ENCODE assay signal across 21 cellular contexts in genomic region chr2:43361286-43361685, GRCh38.
"Had no signal": no experiment of that assay in that cellular context is flagged by ENCODE, and none has a peak within 500 bp of the region (broad histone marks: within the 10 kb centered on the region; RNA-seq: fewer than 3 reads in every experiment).

No MANE protein-coding gene starts in this region.

- H3K4me1 ChIP-seq: left lung had no signal

- H3K27me3 ChIP-seq: esophagus squamous epithelium, left lung, tibial nerve had no signal

- ATAC-seq: activated CD8-positive, alpha-beta T cell treated with anti-CD3 and anti-CD28 coated beads, Interleukin-2, amount 10 ng/mL, durations not matched to agents 7 days and 5 days; activated T-cell treated with anti-CD3 and anti-CD28 coated beads, Interleukin-2, amount 50 U/mL, for 72 hours; left lung; natural killer cell had no signal

- H3K4me3 Mint-ChIP-seq: activated CD4-positive, alpha-beta T cell treated with anti-CD3 and anti-CD28 coated beads, Interleukin-2, amount 10 ng/mL, durations not matched to agents 24 days and 14 days; activated CD8-positive, alpha-beta T cell treated with anti-CD3 and anti-CD28 coated beads, Interleukin-2, amount 10 ng/mL, durations not matched to agents 7 days and 5 days; activated naive CD8-positive, alpha-beta T cell treated with anti-CD3 and anti-CD28 coated beads for 36 hours; activated T-cell treated with anti-CD3 and anti-CD28 coated beads, Interleukin-2, amount 50 U/mL, for 72 hours; brain; natural killer cell had no signal

- H3K4me3 ChIP-seq: esophagus squamous epithelium, left lung, tibial nerve had no signal

- H3K9me3 Mint-ChIP-seq: activated naive CD8-positive, alpha-beta T cell treated with anti-CD3 and anti-CD28 coated beads for 36 hours; activated T-cell treated with anti-CD3 and anti-CD28 coated beads, Interleukin-2, amount 50 U/mL, for 72 hours; brain; natural killer cell had no signal

- H3K36me3 Mint-ChIP-seq: natural killer cell had no signal

- H3K27me3 Mint-ChIP-seq: activated CD4-positive, alpha-beta T cell treated with anti-CD3 and anti-CD28 coated beads, Interleukin-2, amount 10 ng/mL, durations not matched to agents 24 days and 14 days; activated naive CD8-positive, alpha-beta T cell treated with anti-CD3 and anti-CD28 coated beads for 36 hours had no signal

- H3K9me3 ChIP-seq: esophagus squamous epithelium, left lung, tibial nerve had no signal

- DNase-seq: activated CD4-positive, alpha-beta T cell treated with anti-CD3 and anti-CD28 coated beads, Interleukin-2, amount 10 ng/mL, durations not matched to agents 24 days and 14 days; activated CD4-positive, CD25-positive, alpha-beta regulatory T cell; activated CD8-positive, alpha-beta memory T cell treated with anti-CD3 and anti-CD28 coated beads, Interleukin-2, amount 50 U/mL, for 48 hours; activated CD8-positive, alpha-beta T cell treated with anti-CD3 and anti-CD28 coated beads, Interleukin-2, amount 10 ng/mL, durations not matched to agents 7 days and 5 days; activated naive CD8-positive, alpha-beta T cell treated with anti-CD3 and anti-CD28 coated beads for 36 hours; activated T-cell treated with anti-CD3 and anti-CD28 coated beads, Interleukin-2, amount 50 U/mL, for 72 hours; amygdala; cortex of kidney; effector CD8-positive, alpha-beta T cell; esophagus squamous epithelium; hippocampal formation; kidney; left lung; mammary epithelial cell; natural killer cell; nucleus accumbens; stimulated activated CD4-positive, alpha-beta T cell treated with anti-CD3 and anti-CD28 coated beads, Interleukin-4, amount 100 ng/mL, for 24 hours; stimulated activated naive CD4-positive, alpha-beta T cell treated with Interleukin-2 at 50 U/mL for 16 hours; substantia nigra had no signal

- H3K27ac ChIP-seq: left lung, tibial nerve had no signal

- H3K27ac Mint-ChIP-seq: activated CD4-positive, alpha-beta T cell treated with anti-CD3 and anti-CD28 coated beads, Interleukin-2, amount 10 ng/mL, durations not matched to agents 24 days and 14 days; activated CD8-positive, alpha-beta T cell treated with anti-CD3 and anti-CD28 coated beads, Interleukin-2, amount 10 ng/mL, durations not matched to agents 7 days and 5 days; activated naive CD8-positive, alpha-beta T cell treated with anti-CD3 and anti-CD28 coated beads for 36 hours; activated T-cell treated with anti-CD3 and anti-CD28 coated beads, Interleukin-2, amount 50 U/mL, for 72 hours; natural killer cell had no signal

- H3K36me3 ChIP-seq: esophagus squamous epithelium, left lung, tibial nerve had no signal
